22 cellular contexts compared by ENCODE assay signal in the genomic region with DNA sequence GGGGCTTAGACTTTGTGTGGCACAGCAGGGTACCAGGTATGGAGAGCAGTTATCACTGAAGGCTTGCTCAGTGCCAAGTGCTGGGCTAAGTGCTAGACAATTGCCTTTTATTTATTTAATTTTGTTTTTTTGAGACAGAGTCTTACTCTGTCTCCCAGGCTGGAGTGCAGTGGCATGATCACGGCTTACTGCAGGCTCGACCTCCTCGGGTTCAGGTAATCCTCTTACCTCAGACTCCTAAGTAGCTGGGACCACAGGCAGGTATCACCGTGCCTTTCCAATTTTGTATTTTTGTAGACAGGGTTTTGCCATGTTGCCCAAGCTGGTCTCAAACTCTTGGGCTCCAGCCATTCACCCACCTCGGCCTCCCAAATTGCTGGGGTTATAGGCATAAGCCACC.
"Had no signal": no experiment of that assay in that cellular context is flagged by ENCODE, and none has a peak within 500 bp of the region (broad histone marks: within the 10 kb centered on the region; RNA-seq: fewer than 3 reads in every experiment).

No MANE protein-coding gene starts in this region.

- H3K4me1 Mint-ChIP-seq: T-cell had no signal

- DNase-seq: KBM-7; MV-4-11; NCI-H1048; NCI-H1105; NCI-H1417; NCI-H1436 treated with DMSO at 0.1 percent for 48 hours; NCI-H1694; NCI-H187 treated with DMSO at 0.1 percent for 48 hours; NCI-H2029 treated with DMSO at 0.1 percent for 48 hours; NCI-H2171 treated with DMSO at 0.1 percent for 48 hours; NCI-H345; NCI-H446 treated with DMSO at 0.1 percent for 48 hours; NCI-H510A treated with DMSO at 0.1 percent for 48 hours; NCI-H526; NCI-H774; NK-92 treated with Interleukin-12 subunit alpha and Interleukin-12 subunit beta, amount 100 ng/mL, for 24 hours; PC-3; SHP77; SK-N-SH; SW 1271; T-cell had no signal

- ATAC-seq: PC-3, T-cell had no signal

- H3K4me3 Mint-ChIP-seq: T-cell had no signal

- H3K9me3 ChIP-seq: SK-N-SH had no signal

- H3K27ac ChIP-seq: RWPE1 had no signal

- H3K36me3 Mint-ChIP-seq: T-cell had no signal

- H3K27ac Mint-ChIP-seq: T-cell had no signal
